In genomic region chr1:3624194-3625136, GRCh38 we compare ENCODE assay signal across 1 cellular context.
TF ChIP-seq lines count a peak whose summit lies in the region.

TPRG1L (plus strand) TSS chr1:3625015; CDS start chr1:3625073, 58 bp downstream.

TF ChIP-seq in HepG2, 621 proteins besides CTCF, POLR2A, EP300 and RAD21 (continued from another document):
- TF ChIP-seq, protein P1, sequence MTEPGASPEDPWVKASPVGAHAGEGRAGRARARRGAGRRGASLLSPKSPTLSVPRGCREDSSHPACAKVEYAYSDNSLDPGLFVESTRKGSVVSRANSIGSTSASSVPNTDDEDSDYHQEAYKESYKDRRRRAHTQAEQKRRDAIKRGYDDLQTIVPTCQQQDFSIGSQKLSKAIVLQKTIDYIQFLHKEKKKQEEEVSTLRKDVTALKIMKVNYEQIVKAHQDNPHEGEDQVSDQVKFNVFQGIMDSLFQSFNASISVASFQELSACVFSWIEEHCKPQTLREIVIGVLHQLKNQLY (CRISPR knock-in tag; IDR thresholded peaks at IDR 0.05), result no peak
- TF ChIP-seq CBX2 (IDR thresholded peaks at IDR 0.05; ENCODE audit: low read depth, low read length) (no peak), CBX2 (CRISPR knock-in tag; IDR thresholded peaks at IDR 0.05; ENCODE audit: low read depth) (no peak), CBX5 (CRISPR knock-in tag; IDR thresholded peaks at IDR 0.05; ENCODE audit: borderline replicate concordance) (no peak), PTBP1 (IDR thresholded peaks at IDR 0.05; ENCODE audit: low read depth, low read length, poor library complexity, severe bottlenecking) (no peak), ZNF225 (CRISPR knock-in tag; IDR thresholded peaks at IDR 0.05) (no peak), SIX4 (CRISPR knock-in tag; IDR thresholded peaks at IDR 0.05) (no peak), ZNF34 (CRISPR knock-in tag; IDR thresholded peaks at IDR 0.05; ENCODE audit: borderline replicate concordance) (no peak), TCF12 (IDR thresholded peaks at IDR 0.05) (no peak), TCF12 (CRISPR knock-in tag; IDR thresholded peaks at IDR 0.05) (no peak), ZMAT5 (CRISPR knock-in tag; IDR thresholded peaks at IDR 0.05; ENCODE audit: borderline replicate concordance, low read depth) (no peak), ZFP90 (CRISPR knock-in tag; IDR thresholded peaks at IDR 0.05; ENCODE audit: borderline replicate concordance) (no peak), ZNF550 (CRISPR knock-in tag; IDR thresholded peaks at IDR 0.05; ENCODE audit: borderline replicate concordance) (no peak), ZNF749 (CRISPR knock-in tag; IDR thresholded peaks at IDR 0.05; ENCODE audit: borderline replicate concordance) (no peak), ARHGAP35 (CRISPR knock-in tag; IDR thresholded peaks at IDR 0.05; ENCODE audit: borderline replicate concordance) (no peak; the same call in 1 of the 2 replicates), ZNF329 (CRISPR knock-in tag; IDR thresholded peaks at IDR 0.05; ENCODE audit: low read depth) (no peak), ZNF883 (CRISPR knock-in tag; IDR thresholded peaks at IDR 0.05; ENCODE audit: not compliant biosample characterization) (no peak), ZNF224 (CRISPR knock-in tag; IDR thresholded peaks at IDR 0.05) (no peak), ZBTB20 (CRISPR knock-in tag; IDR thresholded peaks at IDR 0.05; ENCODE audit: borderline replicate concordance, low read depth) (0 out of 2 replicates have a peak, but pooled peaks have one; percentile 36), HCFC1 (IDR thresholded peaks at IDR 0.05; ENCODE audit: low read depth, low read length) (peak; percentile 30; the same call in 1 of the 2 replicates), ZNF124 (CRISPR knock-in tag; IDR thresholded peaks at IDR 0.05) (no peak), ZSCAN30 (CRISPR knock-in tag; IDR thresholded peaks at IDR 0.05) (no peak), ZBTB7B (CRISPR knock-in tag; IDR thresholded peaks at IDR 0.05) (peak; percentile 54; the same call in 1 of the 2 replicates), THAP9 (CRISPR knock-in tag; IDR thresholded peaks at IDR 0.05; ENCODE audit: borderline replicate concordance) (peak; percentile 73)
- TF ChIP-seq, protein P2, sequence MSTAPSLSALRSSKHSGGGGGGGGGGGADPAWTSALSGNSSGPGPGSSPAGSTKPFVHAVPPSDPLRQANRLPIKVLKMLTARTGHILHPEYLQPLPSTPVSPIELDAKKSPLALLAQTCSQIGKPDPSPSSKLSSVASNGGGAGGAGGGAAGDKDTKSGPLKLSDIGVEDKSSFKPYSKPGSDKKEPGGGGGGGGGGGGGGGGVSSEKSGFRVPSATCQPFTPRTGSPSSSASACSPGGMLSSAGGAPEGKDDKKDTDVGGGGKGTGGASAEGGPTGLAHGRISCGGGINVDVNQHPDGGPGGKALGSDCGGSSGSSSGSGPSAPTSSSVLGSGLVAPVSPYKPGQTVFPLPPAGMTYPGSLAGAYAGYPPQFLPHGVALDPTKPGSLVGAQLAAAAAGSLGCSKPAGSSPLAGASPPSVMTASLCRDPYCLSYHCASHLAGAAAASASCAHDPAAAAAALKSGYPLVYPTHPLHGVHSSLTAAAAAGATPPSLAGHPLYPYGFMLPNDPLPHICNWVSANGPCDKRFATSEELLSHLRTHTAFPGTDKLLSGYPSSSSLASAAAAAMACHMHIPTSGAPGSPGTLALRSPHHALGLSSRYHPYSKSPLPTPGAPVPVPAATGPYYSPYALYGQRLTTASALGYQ (CRISPR knock-in tag; IDR thresholded peaks at IDR 0.05), result 0 out of 2 replicates have a peak, but pooled peaks have one; percentile 34
- TF ChIP-seq, protein P3, sequence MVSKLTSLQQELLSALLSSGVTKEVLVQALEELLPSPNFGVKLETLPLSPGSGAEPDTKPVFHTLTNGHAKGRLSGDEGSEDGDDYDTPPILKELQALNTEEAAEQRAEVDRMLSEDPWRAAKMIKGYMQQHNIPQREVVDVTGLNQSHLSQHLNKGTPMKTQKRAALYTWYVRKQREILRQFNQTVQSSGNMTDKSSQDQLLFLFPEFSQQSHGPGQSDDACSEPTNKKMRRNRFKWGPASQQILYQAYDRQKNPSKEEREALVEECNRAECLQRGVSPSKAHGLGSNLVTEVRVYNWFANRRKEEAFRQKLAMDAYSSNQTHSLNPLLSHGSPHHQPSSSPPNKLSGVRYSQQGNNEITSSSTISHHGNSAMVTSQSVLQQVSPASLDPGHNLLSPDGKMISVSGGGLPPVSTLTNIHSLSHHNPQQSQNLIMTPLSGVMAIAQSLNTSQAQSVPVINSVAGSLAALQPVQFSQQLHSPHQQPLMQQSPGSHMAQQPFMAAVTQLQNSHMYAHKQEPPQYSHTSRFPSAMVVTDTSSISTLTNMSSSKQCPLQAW (CRISPR knock-in tag; IDR thresholded peaks at IDR 0.05), result 0 out of 2 replicates have a peak, but pooled peaks have one; percentile 27
